8 cellular contexts compared by ENCODE assay signal in the genomic region with DNA sequence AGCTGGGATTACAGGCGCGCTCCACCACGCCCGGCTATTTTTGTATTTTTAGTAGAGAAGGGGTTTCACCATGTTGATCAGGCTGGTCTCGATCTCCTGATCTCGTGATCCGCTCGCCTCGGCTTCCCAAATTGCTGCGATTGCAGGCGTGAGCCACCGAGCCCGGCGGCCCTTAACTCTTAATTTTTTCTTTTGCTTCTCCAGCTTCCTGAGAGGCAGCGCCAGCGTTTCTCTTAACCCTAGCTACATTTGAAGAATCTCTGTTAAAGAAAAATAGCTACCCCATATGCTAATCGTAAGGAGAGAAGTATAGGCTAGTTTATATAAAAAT. TPM values are rescaled to one million over a fixed set of nuclear protein-coding genes. Genes with fewer than 3 reads are reported as not detected.
DNase-seq lines count a peak whose midpoint lies in the region; ATAC-seq, FAIRE-seq and TF ChIP-seq lines count a peak whose summit lies in the region.

No MANE protein-coding gene starts in this region.

- no peak for TF ChIP-seq EP300 in HepG2 (IDR thresholded peaks at IDR 0.05; ENCODE audit: low read depth in 2 of 2, low read length in 2 of 2)
- no peak for TF ChIP-seq EP300 in HepG2 (CRISPR knock-in tag; IDR thresholded peaks at IDR 0.05; ENCODE audit: borderline replicate concordance)
- TF ChIP-seq EP300 in tibial nerve (IDR thresholded peaks at IDR 0.05) = no peak

- CTCF ChIA-PET in HepG2 (lab: Yijun Ruan, JAX; ENCODE audit: low intra/inter-chr PET ratio, low total read pairs) = no interaction called here

- H3K27ac ChIP-seq in HepG2 (ENCODE audit: extremely low read length, insufficient read depth, low read length) = peak overlapping the region; percentile 88
- peak overlapping the region; percentile 84 to 90 (median 87) for H3K27ac ChIP-seq in tibial nerve

- FAIRE-seq in HepG2 (lab: Jason Lieb, UNC) = no peak

- TF ChIP-seq POLR2A in HepG2 (IDR thresholded peaks at IDR 0.05; ENCODE audit: insufficient read depth in 1 of 2, low read depth in 2 of 2, low read length in 2 of 2) = no peak
- no peak for TF ChIP-seq POLR2A in tibial nerve (IDR thresholded peaks at IDR 0.05)

- POLR2A ChIA-PET in HepG2 (lab: Yijun Ruan, JAX) = no interaction called here

- H3K36me3 ChIP-seq in HepG2 (replicated peaks in 1 of 2; ENCODE audit: control insufficient read depth in 1 of 2, insufficient read depth in 2 of 2, low read length in 2 of 2) (no peaks in the 10 kb centered on the region), tibial nerve (no peaks in the 10 kb centered on the region)

- peaks cover 19% of the 10 kb centered on the region for H3K4me1 Mint-ChIP-seq in activated T-cell treated with anti-CD3 and anti-CD28 coated beads, Interleukin-2, amount 50 U/mL, for 24 hours (ENCODE audit: low read depth)
- peaks cover 16% of the 10 kb centered on the region for H3K4me1 Mint-ChIP-seq in activated naive CD8-positive, alpha-beta T cell (ENCODE audit: low read depth)

- H3K36me3 Mint-ChIP-seq in activated T-cell treated with anti-CD3 and anti-CD28 coated beads, Interleukin-2, amount 50 U/mL, for 24 hours (ENCODE audit: low read depth) = peaks cover 4% of the 10 kb centered on the region
- no peaks in the 10 kb centered on the region for H3K36me3 Mint-ChIP-seq in activated naive CD8-positive, alpha-beta T cell

- no peaks in the 10 kb centered on the region for H3K79me2 ChIP-seq in HepG2 (ENCODE audit: insufficient read depth, low read length)

- H3K9ac ChIP-seq in HepG2 (ENCODE audit: insufficient read depth, low read depth, low read length) = peak overlapping the region; percentile 83

- BruUV-seq in HepG2 (replicated peaks; lab: Mats Ljungman, UMichigan) = TSS peak; percentile 89

- no peak overlapping the region for H2AFZ ChIP-seq in HepG2 (ENCODE audit: low read length)

- peak overlapping the region; percentile 69 for H3K27ac Mint-ChIP-seq in activated T-cell treated with anti-CD3 and anti-CD28 coated beads, Interleukin-2, amount 50 U/mL, for 24 hours
- H3K27ac Mint-ChIP-seq in activated naive CD8-positive, alpha-beta T cell = no peak overlapping the region

- no peaks in the 10 kb centered on the region for H4K20me1 ChIP-seq in HepG2 (ENCODE audit: insufficient read depth, low read length)

- H3K4me2 ChIP-seq in HepG2 (ENCODE audit: low read depth, low read length) = peak overlapping the region; percentile 79

- H3K4me3 ChIP-seq in HepG2 (replicated peaks in 1 of 3; ENCODE audit: insufficient read depth in 1 of 3, low read depth in 2 of 3, low read length in 3 of 3) = peak overlapping the region; percentile 83 to 90 (median 86)
- H3K4me3 ChIP-seq in tibial nerve = peak overlapping the region; percentile 76 to 89 (median 86)

- TF ChIP-seq CTCF in HepG2 (CRISPR knock-in tag; IDR thresholded peaks at IDR 0.05) (no peak), tibial nerve (IDR thresholded peaks at IDR 0.05) (no peak)

- WGBS in HepG2 (ENCODE audit: low lambda C conversion rate) = 65% methylated on average over 16 of the region's 17 CpGs
- WGBS in tibial nerve, 2 donors = 71% methylated on average over 17 of the region's 17 CpGs

- H3K27me3 Mint-ChIP-seq in activated T-cell treated with anti-CD3 and anti-CD28 coated beads, Interleukin-2, amount 50 U/mL, for 24 hours = no peaks in the 10 kb centered on the region
- no peaks in the 10 kb centered on the region for H3K27me3 Mint-ChIP-seq in activated naive CD8-positive, alpha-beta T cell

- no peaks in the 10 kb centered on the region for H3K9me3 Mint-ChIP-seq in activated T-cell treated with anti-CD3 and anti-CD28 coated beads, Interleukin-2, amount 50 U/mL, for 24 hours
- no peaks in the 10 kb centered on the region for H3K9me3 Mint-ChIP-seq in activated naive CD8-positive, alpha-beta T cell (ENCODE audit: low read depth)

- no peak for TF ChIP-seq RAD21 in HepG2 (CRISPR knock-in tag; IDR thresholded peaks at IDR 0.05)

- DNase-seq in activated T-cell treated with anti-CD3 and anti-CD28 coated beads, Interleukin-2, amount 50 U/mL, for 24 hours = no peak
- DNase-seq in activated T-cell treated with anti-CD3 and anti-CD28 coated beads, Interleukin-2, amount 50 U/mL, for 1 hour = no peak
- DNase-seq in HepG2 (ENCODE audit: low spot score) (no peak), tibial nerve (ENCODE audit: low spot score in 2 of 2) (no peak), NCI-H1105 treated with DMSO at 0.1 percent for 48 hours (lab: John Stamatoyannopoulos, UW) (no peak)

- no peak for ATAC-seq in HepG2
- ATAC-seq in HG03521 (IDR thresholded peaks at IDR 0.05; ENCODE audit: unreplicated experiment) = no peak
- no peak for ATAC-seq in HG03196 (IDR thresholded peaks at IDR 0.05; ENCODE audit: unreplicated experiment)

- H3K27me3 ChIP-seq in HepG2 (ENCODE audit: control insufficient read depth in 1 of 2, insufficient read depth in 2 of 2, low read length in 2 of 2) (no peaks in the 10 kb centered on the region), tibial nerve (no peaks in the 10 kb centered on the region)

- H3K4me1 ChIP-seq in HepG2 (ENCODE audit: insufficient read depth, low read length) (peaks cover 44% of the 10 kb centered on the region), tibial nerve (peaks cover 0 to 29% (median 0%) of the 10 kb centered on the region in 4 donors)

- no peaks in the 10 kb centered on the region for H3K9me3 ChIP-seq in HepG2 (ENCODE audit: low read length)
- H3K9me3 ChIP-seq in tibial nerve = no peaks in the 10 kb centered on the region

- intact Hi-C loops in HepG2 (cut with micrococcal nuclease; ENCODE audit: unreplicated experiment) = no loop called here

- in situ Hi-C loops in HepG2 (cut with HindIII; ENCODE audit: extremely low pct_ligation_motif_present, low pct_unique_long_range_greater_than_20kb) = no loop called here

- H3K4me3 Mint-ChIP-seq in activated T-cell treated with anti-CD3 and anti-CD28 coated beads, Interleukin-2, amount 50 U/mL, for 24 hours = peak overlapping the region; percentile 92
- peak overlapping the region; percentile 89 for H3K4me3 Mint-ChIP-seq in activated naive CD8-positive, alpha-beta T cell

TF ChIP-seq in HepG2, 621 proteins besides CTCF, POLR2A, EP300 and RAD21 (continues in another document):
- TF ChIP-seq ZSCAN21 (CRISPR knock-in tag; IDR thresholded peaks at IDR 0.05; ENCODE audit: borderline replicate concordance) = no peak
- 0 out of 2 replicates have a peak, but pooled peaks have one; percentile 48 for TF ChIP-seq ZNF20 (CRISPR knock-in tag; IDR thresholded peaks at IDR 0.05)
- peak; percentile 48 for TF ChIP-seq ZNF460 (CRISPR knock-in tag; IDR thresholded peaks at IDR 0.05; ENCODE audit: borderline replicate concordance)
- TF ChIP-seq, protein P1, sequence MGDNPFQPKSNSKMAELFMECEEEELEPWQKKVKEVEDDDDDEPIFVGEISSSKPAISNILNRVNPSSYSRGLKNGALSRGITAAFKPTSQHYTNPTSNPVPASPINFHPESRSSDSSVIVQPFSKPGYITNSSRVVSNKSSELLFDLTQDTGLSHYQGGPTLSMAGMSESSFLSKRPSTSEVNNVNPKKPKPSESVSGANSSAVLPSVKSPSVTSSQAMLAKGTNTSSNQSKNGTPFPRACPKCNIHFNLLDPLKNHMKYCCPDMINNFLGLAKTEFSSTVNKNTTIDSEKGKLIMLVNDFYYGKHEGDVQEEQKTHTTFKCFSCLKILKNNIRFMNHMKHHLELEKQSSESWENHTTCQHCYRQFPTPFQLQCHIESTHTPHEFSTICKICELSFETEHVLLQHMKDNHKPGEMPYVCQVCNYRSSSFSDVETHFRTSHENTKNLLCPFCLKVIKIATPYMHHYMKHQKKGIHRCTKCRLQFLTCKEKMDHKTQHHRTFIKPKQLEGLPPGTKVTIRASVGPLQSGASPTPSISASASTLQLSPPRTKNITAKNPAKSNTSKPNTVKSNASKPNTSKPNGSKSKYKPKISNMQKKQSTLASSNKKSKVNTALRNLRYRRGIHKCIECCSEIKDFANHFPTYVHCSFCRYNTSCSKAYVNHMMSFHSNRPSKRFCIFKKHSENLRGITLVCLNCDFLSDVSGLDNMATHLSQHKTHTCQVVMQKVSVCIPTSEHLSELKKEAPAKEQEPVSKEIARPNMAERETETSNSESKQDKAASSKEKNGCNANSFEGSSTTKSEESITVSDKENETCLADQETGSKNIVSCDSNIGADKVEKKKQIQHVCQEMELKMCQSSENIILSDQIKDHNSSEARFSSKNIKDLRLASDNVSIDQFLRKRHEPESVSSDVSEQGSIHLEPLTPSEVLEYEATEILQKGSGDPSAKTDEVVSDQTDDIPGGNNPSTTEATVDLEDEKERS (CRISPR knock-in tag; IDR thresholded peaks at IDR 0.05) = 0 out of 2 replicates have a peak, but pooled peaks have one; percentile 14
- TF ChIP-seq ZSCAN29 (CRISPR knock-in tag; conservative IDR thresholded peaks at IDR 0.05) = 0 out of 2 replicates have a peak, but pooled peaks have one; percentile 4
- peak; percentile 26; the same call in 1 of the 2 replicates for TF ChIP-seq RCOR2 (CRISPR knock-in tag; IDR thresholded peaks at IDR 0.05)
- peak; percentile 74; the same call in 1 of the 2 replicates for TF ChIP-seq ZMYM3 (CRISPR knock-in tag; IDR thresholded peaks at IDR 0.05)

RNA-seq across cellular contexts. Expression of a gene that starts 0.5 kb away (rescaled TPM):
- total RNA-seq in HepG2 (2016; rRNA removed; fragmentation: Illumina TruSeq; extraction: Trizol) = 11.0 and 12.9 TPM in 2 replicates
- 3.3 and 3.7 TPM in 2 replicates for total RNA-seq in HepG2 (2016; cell fraction: cytosol; rRNA removed; fragmentation: Illumina TruSeq; extraction: Trizol; ENCODE audit: low read depth)
- total RNA-seq in HepG2 (2016; cell fraction: insoluble cytoplasmic fraction; rRNA removed; fragmentation: Illumina TruSeq; extraction: Trizol) = 9.1 and 13.1 TPM in 2 replicates
- total RNA-seq in HepG2 (2016; cell fraction: membrane; rRNA removed; fragmentation: Illumina TruSeq; extraction: Trizol) = 2.8 and 4.4 TPM in 2 replicates
- 17.6 and 20.5 TPM in 2 replicates for total RNA-seq in HepG2 (2016; cell fraction: nucleus; rRNA removed; fragmentation: Illumina TruSeq; extraction: Trizol)
- polyA plus RNA-seq in HepG2 (2011; rRNA removed) = 7.1 and 7.9 TPM in 2 replicates
- 1.4 and 1.9 TPM in 2 replicates for polyA plus RNA-seq in HepG2 (2011; cell fraction: cytosol; rRNA removed)
- 12.3 and 18.5 TPM in 2 replicates for polyA plus RNA-seq in HepG2 (2011; cell fraction: nucleus; rRNA removed)
- polyA plus RNA-seq in HepG2 (2012) = 4.1 and 5.6 TPM in 2 replicates
- polyA plus RNA-seq in HepG2 (2016; cell fraction: cytosol; fragmentation: Illumina TruSeq; extraction: Trizol; ENCODE audit: low read depth) = 1.2 and 2.0 TPM in 2 replicates
- 4.5 and 5.9 TPM in 2 replicates for polyA plus RNA-seq in HepG2 (2016; cell fraction: insoluble cytoplasmic fraction; fragmentation: Illumina TruSeq; extraction: Trizol; ENCODE audit: low read depth)
- polyA plus RNA-seq in HepG2 (2016; cell fraction: membrane; fragmentation: Illumina TruSeq; extraction: Trizol; ENCODE audit: low read depth) = 0.74 and 2.3 TPM in 2 replicates
- polyA plus RNA-seq in HepG2 (2016; cell fraction: nucleus; fragmentation: Illumina TruSeq; extraction: Trizol; ENCODE audit: insufficient read depth, low read depth) = 24.4 and 24.6 TPM in 2 replicates
- polyA minus RNA-seq in HepG2 (2011; rRNA and poly(A)+ RNA removed; ENCODE audit: low replicate concordance) = 2.5 and 6.1 TPM in 2 replicates
- 1.6 and 4.3 TPM in 2 replicates for polyA minus RNA-seq in HepG2 (2011; cell fraction: cytosol; rRNA and poly(A)+ RNA removed)
- 19.1 and 23.4 TPM in 2 replicates for polyA minus RNA-seq in HepG2 (2011; cell fraction: nucleus; rRNA and poly(A)+ RNA removed)
- 10 to 100 TPM; 27.8 to 42.0 (median 32.1) TPM for total RNA-seq in tibial nerve
